In the genomic region with DNA sequence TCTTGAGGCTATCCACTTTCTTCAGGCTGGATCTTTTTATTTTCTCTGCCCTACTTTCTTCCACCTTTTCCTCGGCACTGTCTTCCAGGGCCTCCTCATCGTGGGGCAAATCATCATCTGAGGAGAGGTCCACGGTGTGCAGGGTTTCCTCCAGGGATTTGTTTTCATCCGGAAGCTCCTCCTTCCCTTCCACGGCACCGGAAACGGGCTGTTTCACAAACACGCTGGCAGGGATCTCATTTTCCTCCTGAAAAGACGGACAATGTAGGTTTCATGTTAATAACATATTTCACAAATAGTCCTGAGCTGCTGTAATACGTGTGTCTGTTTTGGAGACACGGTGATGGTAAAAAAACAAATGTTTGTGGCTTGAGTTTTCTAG, we compare ENCODE assay signal across 31 cellular contexts. TPM values are rescaled to one million over a fixed set of nuclear protein-coding genes. Genes with fewer than 3 reads are reported as not detected.
A peak's percentile ranks its signal among the peaks of the same experiment; 100 is the strongest.
DNase-seq lines count a peak whose midpoint lies in the region; ATAC-seq, FAIRE-seq and TF ChIP-seq lines count a peak whose summit lies in the region.
"Had no signal": no experiment of that assay in that cellular context is flagged by ENCODE, and none has a peak within 500 bp of the region (broad histone marks: within the 10 kb centered on the region; RNA-seq: fewer than 3 reads in every experiment).

No MANE protein-coding gene starts in this region.

- H3K27me3 Mint-ChIP-seq in activated CD4-positive, alpha-beta T cell treated with anti-CD3 and anti-CD28 coated beads, Interleukin-2, amount 10 ng/mL, durations not matched to agents 24 days and 14 days = peaks cover 39% of the 10 kb centered on the region
- H3K27me3 Mint-ChIP-seq: type B pancreatic cell had no signal

- no peaks in the 10 kb centered on the region for H3K9me2 ChIP-seq in PC-9 (ENCODE audit: insufficient read depth)

- H3K27ac ChIP-seq in endothelial cell of umbilical vein (ENCODE audit: insufficient read depth, low read depth, low read length) = peak overlapping the region; percentile 7
- H3K27ac ChIP-seq in sigmoid colon = peak overlapping the region in 3 of 4 donors; percentile 18 to 50 (median 28)
- no peak overlapping the region for H3K27ac ChIP-seq in brain microvascular endothelial cell
- H3K27ac ChIP-seq in PC-9 = no peak overlapping the region
- H3K27ac ChIP-seq: body of pancreas had no signal

- H3K9me1 ChIP-seq in endothelial cell of umbilical vein (replicated peaks; ENCODE audit: control insufficient read depth, extremely low read depth, insufficient read depth, low read length) = no peaks in the 10 kb centered on the region

- TF ChIP-seq EP300 in sigmoid colon (IDR thresholded peaks at IDR 0.05) = no peak

- no peaks in the 10 kb centered on the region for H3K9me3 ChIP-seq in endothelial cell of umbilical vein (replicated peaks; ENCODE audit: control insufficient read depth, insufficient read depth, low read length)
- H3K9me3 ChIP-seq in sigmoid colon = no peaks in the 10 kb centered on the region
- no peaks in the 10 kb centered on the region for H3K9me3 ChIP-seq in PC-9 (ENCODE audit: insufficient read depth, low read depth)
- H3K9me3 ChIP-seq: body of pancreas, MG63 had no signal

- no peaks in the 10 kb centered on the region for H3K36me3 Mint-ChIP-seq in activated CD4-positive, alpha-beta T cell treated with anti-CD3 and anti-CD28 coated beads, Interleukin-2, amount 10 ng/mL, durations not matched to agents 24 days and 14 days (ENCODE audit: low read depth)
- H3K36me3 Mint-ChIP-seq: naive thymus-derived CD4-positive, alpha-beta T cell; stimulated activated effector memory CD8-positive, alpha-beta T cell treated with anti-CD3 and anti-CD28 coated beads, Interleukin-12 subunit alpha, Interleukin-12 subunit beta, amount 100 ng/mL, for 72 hours; type B pancreatic cell had no signal

- POLR2A ChIA-PET in endothelial cell of umbilical vein (lab: Charles Lee) (interaction anchor here (0.6 to 1.6 kb wide), 3 partner anchors 11 to 475 kb away, joined by 4 read pairs; a partner anchor contains a TSS), PC-9 (lab: Charles Lee; ENCODE audit: unreplicated experiment) (no interaction called here)

- H3K4me1 ChIP-seq in endothelial cell of umbilical vein (ENCODE audit: control insufficient read depth, extremely low read depth, insufficient read depth, low read length) (peaks cover 60% of the 10 kb centered on the region), sigmoid colon (peaks cover 0 to 52% (median 40%) of the 10 kb centered on the region in 4 donors), PC-9 (replicated peaks; ENCODE audit: insufficient read depth) (no peaks in the 10 kb centered on the region)

- H3K4me1 Mint-ChIP-seq in activated CD4-positive, alpha-beta T cell treated with anti-CD3 and anti-CD28 coated beads, Interleukin-2, amount 10 ng/mL, durations not matched to agents 24 days and 14 days = peaks cover 1% of the 10 kb centered on the region
- H3K4me1 Mint-ChIP-seq: activated T-helper 17 cell treated with anti-CD3 and anti-CD28 coated beads, Interleukin-2, amount 50 U/mL, for 72 hours had no signal

- no peak overlapping the region for H3K9ac ChIP-seq in endothelial cell of umbilical vein (replicated peaks; ENCODE audit: extremely low read depth, insufficient read depth, low read length)

- FAIRE-seq in endothelial cell of umbilical vein (lab: Jason Lieb, UNC) = no peak
- FAIRE-seq: A204.1, GM18507, GM19239, H1 had no signal

- dilution Hi-C loops in endothelial cell of umbilical vein (cut with MboI; ENCODE audit: extremely low pct_ligation_motif_present, low sequenced_read_pairs) = no loop called here

- H3K4me3 Mint-ChIP-seq in activated CD4-positive, alpha-beta T cell treated with anti-CD3 and anti-CD28 coated beads, Interleukin-2, amount 10 ng/mL, durations not matched to agents 24 days and 14 days = no peak overlapping the region
- H3K4me3 Mint-ChIP-seq: activated CD8-positive, alpha-beta T cell treated with anti-CD3 and anti-CD28 coated beads, Interleukin-2, amount 10 ng/mL, durations not matched to agents 7 days and 5 days; activated T-helper 17 cell treated with anti-CD3 and anti-CD28 coated beads, Interleukin-2, amount 50 U/mL, for 72 hours; CD4-positive, alpha-beta T cell; naive thymus-derived CD4-positive, alpha-beta T cell; stimulated activated effector memory CD8-positive, alpha-beta T cell treated with anti-CD3 and anti-CD28 coated beads, Interleukin-12 subunit alpha, Interleukin-12 subunit beta, amount 100 ng/mL, for 72 hours; type B pancreatic cell had no signal

- 86 to 93% methylated on average over 11 of the region's 11 CpGs for WGBS in sigmoid colon, 2 donors

- peak; percentile 30 for DNase-seq in left cardiac atrium
- no peak for DNase-seq in left ventricle myocardium superior
- no peak for DNase-seq in endothelial cell of umbilical vein (ENCODE audit: low read depth, low spot score)
- DNase-seq in sigmoid colon = no peak
- no peak for DNase-seq in brain microvascular endothelial cell
- DNase-seq in PC-9 = no peak
- no peak for DNase-seq in inferior parietal cortex (ENCODE audit: extremely low spot score)
- no peak for DNase-seq in activated CD4-positive, alpha-beta T cell treated with anti-CD3 and anti-CD28 coated beads, Interleukin-2, amount 10 ng/mL, durations not matched to agents 24 days and 14 days
- DNase-seq: activated CD4-positive, alpha-beta T cell treated with anti-CD3 and anti-CD28 coated beads for 1 hour; activated CD8-positive, alpha-beta T cell treated with anti-CD3 and anti-CD28 coated beads, Interleukin-2, amount 10 ng/mL, durations not matched to agents 7 days and 5 days; activated naive CD4-positive, alpha-beta T cell treated with anti-CD3 and anti-CD28 coated beads, Interleukin-2, amount 50 U/mL, for 16 hours; body of pancreas; CD4-positive, alpha-beta T cell; DMS 273 treated with DMSO at 0.1 percent for 48 hours; EL; MG63; naive thymus-derived CD4-positive, alpha-beta T cell; NCI-H2029; NCI-H526; NK-92 treated with Interleukin-12 subunit alpha and Interleukin-12 subunit beta, amount 100 ng/mL, for 24 hours; SIG-M5; stimulated activated CD4-positive, alpha-beta T cell treated with anti-CD3 and anti-CD28 coated beads, Interleukin-15, amount 100 ng/mL, for 24 hours had no signal

- intact Hi-C loops in left cardiac atrium (cut with DNase I) (no loop called here), left ventricle myocardium superior (cut with micrococcal nuclease) (loop anchor here (10.0 kb wide), 1 partner anchor 68 kb away; no protein-coding TSS in a partner anchor), endothelial cell of umbilical vein (cut with micrococcal nuclease) (no loop called here), sigmoid colon (cut with DNase I) (no loop called here), PC-9 (cut with micrococcal nuclease; ENCODE audit: unreplicated experiment) (no loop called here)
- intact Hi-C loops in activated CD4-positive, alpha-beta T cell treated with anti-CD3 and anti-CD28 coated beads, Interleukin-2, amount 10 ng/mL, durations not matched to agents 24 days and 14 days (cut with micrococcal nuclease) = no loop called here

- H3K27me3 ChIP-seq in endothelial cell of umbilical vein (ENCODE audit: control insufficient read depth in 2 of 2, insufficient read depth in 2 of 2, low read length in 2 of 2) (no peaks in the 10 kb centered on the region), sigmoid colon (no peaks in the 10 kb centered on the region), brain microvascular endothelial cell (replicated peaks) (no peaks in the 10 kb centered on the region), PC-9 (ENCODE audit: insufficient read depth, low read depth) (no peaks in the 10 kb centered on the region)
- H3K27me3 ChIP-seq: body of pancreas, MG63 had no signal

- no peak overlapping the region for H3K27ac Mint-ChIP-seq in activated CD4-positive, alpha-beta T cell treated with anti-CD3 and anti-CD28 coated beads, Interleukin-2, amount 10 ng/mL, durations not matched to agents 24 days and 14 days
- H3K27ac Mint-ChIP-seq: activated CD8-positive, alpha-beta T cell treated with anti-CD3 and anti-CD28 coated beads, Interleukin-2, amount 10 ng/mL, durations not matched to agents 7 days and 5 days; activated T-helper 17 cell treated with anti-CD3 and anti-CD28 coated beads, Interleukin-2, amount 50 U/mL, for 72 hours; CD4-positive, alpha-beta T cell; naive thymus-derived CD4-positive, alpha-beta T cell; stimulated activated effector memory CD8-positive, alpha-beta T cell treated with anti-CD3 and anti-CD28 coated beads, Interleukin-12 subunit alpha, Interleukin-12 subunit beta, amount 100 ng/mL, for 72 hours; type B pancreatic cell had no signal

- no peaks in the 10 kb centered on the region for H3F3A ChIP-seq in PC-9 (ENCODE audit: insufficient read depth, low read depth)

- no TSS peak for BruUV-seq in endothelial cell of umbilical vein (replicated peaks; lab: Mats Ljungman, UMichigan)
- no TSS peak for BruUV-seq in PC-9 (replicated peaks; lab: Mats Ljungman, UMichigan)

- H3K79me2 ChIP-seq in endothelial cell of umbilical vein (ENCODE audit: control insufficient read depth, insufficient read depth, low read length) = peaks cover 51% of the 10 kb centered on the region
- no peaks in the 10 kb centered on the region for H3K79me2 ChIP-seq in PC-9 (ENCODE audit: low read depth)

- in situ Hi-C loops in brain microvascular endothelial cell (cut with HindIII; ENCODE audit: low pct_ligation_motif_present, low sequenced_read_pairs) = no loop called here

- no peaks in the 10 kb centered on the region for H3K9me3 Mint-ChIP-seq in activated CD4-positive, alpha-beta T cell treated with anti-CD3 and anti-CD28 coated beads, Interleukin-2, amount 10 ng/mL, durations not matched to agents 24 days and 14 days
- H3K9me3 Mint-ChIP-seq: activated T-helper 17 cell treated with anti-CD3 and anti-CD28 coated beads, Interleukin-2, amount 50 U/mL, for 72 hours; CD4-positive, alpha-beta T cell; naive thymus-derived CD4-positive, alpha-beta T cell; stimulated activated effector memory CD8-positive, alpha-beta T cell treated with anti-CD3 and anti-CD28 coated beads, Interleukin-12 subunit alpha, Interleukin-12 subunit beta, amount 100 ng/mL, for 72 hours had no signal

- TF ChIP-seq POLR2A in endothelial cell of umbilical vein (IDR thresholded peaks at IDR 0.05; ENCODE audit: low read depth, low read length) (no peak), sigmoid colon (IDR thresholded peaks at IDR 0.05) (no peak)

- CTCF ChIA-PET in endothelial cell of umbilical vein (lab: Charles Lee) = interaction anchor here (0.8 to 13.9 kb wide), 6 partner anchors 7 to 325 kb away, joined by 3 to 186 read pairs (median 4); a partner anchor contains a TSS
- CTCF ChIA-PET in PC-9 (lab: Charles Lee) = no interaction called here

- TF ChIP-seq CTCF in endothelial cell of umbilical vein (IDR thresholded peaks at IDR 0.05; ENCODE audit: extremely low read depth in 1 of 2, insufficient read depth in 1 of 2, low read depth in 1 of 2, low read length in 2 of 2) (no peak), sigmoid colon (IDR thresholded peaks at IDR 0.05) (no peak), brain microvascular endothelial cell (IDR thresholded peaks at IDR 0.05; ENCODE audit: low read depth, low read length, missing control alignments) (no peak), PC-9 (conservative IDR thresholded peaks at IDR 0.05) (no peak)

- peaks cover 10% of the 10 kb centered on the region for H4K20me1 ChIP-seq in endothelial cell of umbilical vein (replicated peaks; ENCODE audit: control insufficient read depth, extremely low read depth, insufficient read depth, low read length)
- no peaks in the 10 kb centered on the region for H4K20me1 ChIP-seq in PC-9 (ENCODE audit: insufficient read depth)

- H3K4me3 ChIP-seq in endothelial cell of umbilical vein (replicated peaks in 1 of 3; ENCODE audit: insufficient read depth in 1 of 3, low read depth in 1 of 3, low read length in 3 of 3) (no peak overlapping the region), sigmoid colon (no peak overlapping the region), brain microvascular endothelial cell (ENCODE audit: low read depth, low read length) (no peak overlapping the region), PC-9 (no peak overlapping the region)
- H3K4me3 ChIP-seq: body of pancreas, MG63 had no signal

- peak in 1 of 2 donors; percentile 24 for ATAC-seq in left cardiac atrium
- ATAC-seq in left ventricle myocardium superior = no peak
- ATAC-seq: activated CD8-positive, alpha-beta T cell treated with anti-CD3 and anti-CD28 coated beads, Interleukin-2, amount 10 ng/mL, durations not matched to agents 7 days and 5 days; activated T-helper 17 cell treated with anti-CD3 and anti-CD28 coated beads, Interleukin-2, amount 50 U/mL, for 72 hours; body of pancreas; Panc1 had no signal

- H2AFZ ChIP-seq in endothelial cell of umbilical vein (ENCODE audit: low read depth, low read length) (no peak overlapping the region), PC-9 (no peak overlapping the region)

- H3K4me2 ChIP-seq in endothelial cell of umbilical vein (ENCODE audit: insufficient read depth, low read length) (peak overlapping the region; percentile 19), PC-9 (no peak overlapping the region)

- H3K36me3 ChIP-seq in endothelial cell of umbilical vein (ENCODE audit: control insufficient read depth in 2 of 2, extremely low read depth in 1 of 2, insufficient read depth in 2 of 2, low read length in 2 of 2) (peaks cover 15 to 31% of the 10 kb centered on the region in 2 experiments), sigmoid colon (peaks cover 0 to 36% (median 14%) of the 10 kb centered on the region in 4 donors), brain microvascular endothelial cell (replicated peaks) (no peaks in the 10 kb centered on the region), PC-9 (ENCODE audit: low read depth) (no peaks in the 10 kb centered on the region)

RNA-seq across cellular contexts. Expression of a gene that starts 10.4 kb away (rescaled TPM):
- total RNA-seq in left cardiac atrium (100 to 1,000 TPM; 106 to 145 TPM), left ventricle myocardium superior (119 TPM), endothelial cell of umbilical vein (171 and 202 TPM in 2 replicates), sigmoid colon (100 to 1,000 TPM; 138 to 201 (median 190) TPM), PC-9 (2021) (2.3 and 2.5 TPM in 2 replicates)
- polyA plus RNA-seq in endothelial cell of umbilical vein (210 and 260 TPM in 2 replicates), sigmoid colon (10 to 100 TPM in 2 of 3 donors, 1 to 10 TPM in 1; 1.4 to 15.6 (median 14.4) TPM)
- 295 and 361 TPM in 2 replicates for polyA plus RNA-seq in endothelial cell of umbilical vein (2011; cell fraction: cytosol; rRNA removed)
- 236 and 302 TPM in 2 replicates for polyA plus RNA-seq in endothelial cell of umbilical vein (2011; cell fraction: nucleus; rRNA removed)
- 209 and 239 TPM in 2 replicates for polyA plus RNA-seq in endothelial cell of umbilical vein (2012)
- polyA minus RNA-seq in endothelial cell of umbilical vein = 336 and 384 TPM in 2 replicates
- not detected for polyA minus RNA-seq in endothelial cell of umbilical vein (2011; cell fraction: cytosol; rRNA and poly(A)+ RNA removed)
- polyA minus RNA-seq in endothelial cell of umbilical vein (2011; cell fraction: nucleus; rRNA and poly(A)+ RNA removed) = 217 and 316 TPM in 2 replicates
- total RNA-seq in activated CD4-positive, alpha-beta T cell treated with anti-CD3 and anti-CD28 coated beads, Interleukin-2, amount 10 ng/mL, durations not matched to agents 24 days and 14 days = not detected in 2 replicates
- total RNA-seq: activated CD8-positive, alpha-beta T cell treated with anti-CD3 and anti-CD28 coated beads, Interleukin-2, amount 10 ng/mL, durations not matched to agents 7 days and 5 days; H1; T-helper 2 cell treated with Interferon-gamma antibody and Interleukin-4, amounts not matched to agents 100 ng/mL and 5 ng/mL, for 36 hours had no signal
- polyA plus RNA-seq: naive thymus-derived CD4-positive, alpha-beta T cell had no signal

Comparison
In these comparisons a context has a peak if more than half of its experiments do, and no peak if none do; other contexts are left out.
1. H3K27ac ChIP-seq: peak in endothelial cell of umbilical vein (single experiment) and sigmoid colon (3 of 4); none in brain microvascular endothelial cell (single experiment) and PC-9 (single experiment).
2. RNA of a gene that starts 10.4 kb away (total RNA-seq): 171 to 202 TPM in endothelial cell of umbilical vein, 138 to 201 TPM in sigmoid colon, 106 to 145 TPM in left cardiac atrium and 119 TPM in left ventricle myocardium superior (single experiment); 2.3 to 2.5 TPM in PC-9 and not detected in activated CD4-positive, alpha-beta T cell treated with anti-CD3 and anti-CD28 coated beads, Interleukin-2, amount 10 ng/mL, durations not matched to agents 24 days and 14 days; every median in the first group is over 10 times any median in the second.